In the genomic region with DNA sequence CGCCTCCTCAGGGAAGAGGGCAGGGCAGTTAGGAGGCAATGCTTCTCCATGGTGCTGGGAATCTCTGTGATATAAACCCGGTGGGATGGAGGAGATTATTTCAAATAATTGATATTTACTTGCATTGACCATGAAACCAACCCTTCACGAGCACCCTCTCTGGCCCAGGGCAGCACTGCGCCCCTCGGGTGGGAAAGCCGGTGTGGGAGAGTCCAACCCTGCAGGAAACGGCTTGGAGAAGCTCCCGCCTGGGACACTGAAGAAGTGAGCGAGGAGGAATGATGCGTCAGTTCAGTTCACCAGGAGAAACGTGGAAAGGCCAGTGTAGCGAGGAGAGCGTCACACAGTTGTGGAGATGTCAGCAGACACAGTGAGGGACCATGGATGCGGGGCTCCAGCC, we compare ENCODE assay signal across 23 cellular contexts.
DNase-seq lines count a peak whose midpoint lies in the region; TF ChIP-seq lines count a peak whose summit lies in the region.
"Had no signal": no experiment of that assay in that cellular context is flagged by ENCODE, and none has a peak within 500 bp of the region (broad histone marks: within the 10 kb centered on the region; RNA-seq: fewer than 3 reads in every experiment).

No MANE protein-coding gene starts in this region.

- intact Hi-C loops in Calu3 (cut with micrococcal nuclease; ENCODE audit: unreplicated experiment): no loop called here
- intact Hi-C loops in stomach (cut with DNase I; ENCODE audit: low total_unique reads): no loop called here
- intact Hi-C loops in activated T-helper 2 cell treated with anti-CD3 and anti-CD28 coated beads, Interferon-gamma antibody, Interleukin-2, Interleukin-4, amounts not matched to agents 10 μg/mL and 5 μg/mL and 100 μg/mL, durations not matched to agents 14 hours and 24 hours and 36 hours (cut with micrococcal nuclease): no loop called here

- TF ChIP-seq CTCF in Calu3 (IDR thresholded peaks at IDR 0.05; ENCODE audit: unreplicated experiment) (no peak), chondrocyte (IDR thresholded peaks at IDR 0.05) (no peak), stomach (IDR thresholded peaks at IDR 0.05) (no peak), hepatocyte (IDR thresholded peaks at IDR 0.05; ENCODE audit: poor library complexity) (no peak)

- DNase-seq in Calu3: no peak
- DNase-seq in chondrocyte (ENCODE audit: low spot score): no peak
- DNase-seq in stomach: no peak
- DNase-seq in GF-D8 (lab: John Stamatoyannopoulos, UW): no peak
- no peak for DNase-seq in activated T-helper 2 cell treated with anti-CD3 and anti-CD28 coated beads, Interferon-gamma antibody, Interleukin-2, Interleukin-4, amounts not matched to agents 10 μg/mL and 5 μg/mL and 100 μg/mL, durations not matched to agents 14 hours and 24 hours and 36 hours (ENCODE audit: low spot score)
- DNase-seq in GOT3 (lab: John Stamatoyannopoulos, UW): no peak
- DNase-seq in hepatocyte (ENCODE audit: low spot score): no peak
- DNase-seq: activated CD4-positive, alpha-beta T cell treated with anti-CD3 and anti-CD28 coated beads for 36 hours; activated CD8-positive, alpha-beta memory T cell treated with anti-CD3 and anti-CD28 coated beads, Interleukin-2, amount 50 U/mL, for 4 hours; activated gamma-delta T cell; CD4-positive, alpha-beta T cell; cortex of kidney; DMS79; erythroblast; NCI-H1105 treated with DMSO at 0.1 percent for 48 hours; NCI-H2171; PC-3; stimulated activated CD4-positive, alpha-beta T cell treated with anti-CD3 and anti-CD28 coated beads, Interleukin-4, amount 100 ng/mL, for 4 hours; stimulated activated CD8-positive, alpha-beta memory T cell treated with anti-CD3 and anti-CD28 coated beads, Interleukin-4, amount 100 ng/mL, for 48 hours had no signal

- H3K27me3 Mint-ChIP-seq in Calu3 (ENCODE audit: unreplicated experiment): no peaks in the 10 kb centered on the region
- H3K27me3 Mint-ChIP-seq in chondrocyte (ENCODE audit: low read depth): no peaks in the 10 kb centered on the region
- peaks cover 68% of the 10 kb centered on the region for H3K27me3 Mint-ChIP-seq in activated T-helper 2 cell treated with anti-CD3 and anti-CD28 coated beads, Interferon-gamma antibody, Interleukin-2, Interleukin-4, amounts not matched to agents 10 μg/mL and 5 μg/mL and 100 μg/mL, durations not matched to agents 14 hours and 24 hours and 36 hours (ENCODE audit: low read depth)

- H3K9me3 ChIP-seq in muscle layer of duodenum (ENCODE audit: control insufficient read depth in 1 of 2, low read length in 2 of 2) (no peaks in the 10 kb centered on the region), stomach (no peaks in the 10 kb centered on the region), hepatocyte (ENCODE audit: low read depth) (no peaks in the 10 kb centered on the region)
- H3K9me3 ChIP-seq: neutrophil, tibial nerve had no signal

- no peaks in the 10 kb centered on the region for H3K9me2 ChIP-seq in hepatocyte (replicated peaks; ENCODE audit: insufficient read depth)

- H3K36me3 Mint-ChIP-seq in Calu3 (ENCODE audit: insufficient read depth, unreplicated experiment): no peaks in the 10 kb centered on the region
- H3K36me3 Mint-ChIP-seq in chondrocyte (ENCODE audit: low read depth): peaks cover 34% of the 10 kb centered on the region
- no peaks in the 10 kb centered on the region for H3K36me3 Mint-ChIP-seq in activated T-helper 2 cell treated with anti-CD3 and anti-CD28 coated beads, Interferon-gamma antibody, Interleukin-2, Interleukin-4, amounts not matched to agents 10 μg/mL and 5 μg/mL and 100 μg/mL, durations not matched to agents 14 hours and 24 hours and 36 hours (ENCODE audit: low read depth)
- H3K36me3 Mint-ChIP-seq: memory B cell had no signal

- H3K27ac ChIP-seq in muscle layer of duodenum (ENCODE audit: low read length) (peak overlapping the region; percentile 77), stomach (peak overlapping the region in 4 of 5 donors; percentile 62 to 94 (median 70)), hepatocyte (no peak overlapping the region)
- H3K27ac ChIP-seq: neutrophil had no signal

- H3K4me3 ChIP-seq in muscle layer of duodenum (ENCODE audit: low read depth in 1 of 2, low read length in 2 of 2) (no peak overlapping the region), stomach (no peak overlapping the region), hepatocyte (no peak overlapping the region)
- H3K4me3 ChIP-seq: tibial nerve had no signal

- H2AFZ ChIP-seq in hepatocyte: no peak overlapping the region

- H3K4me1 Mint-ChIP-seq in Calu3 (ENCODE audit: low read depth, unreplicated experiment) (peaks cover 18% of the 10 kb centered on the region), chondrocyte (ENCODE audit: low read depth) (peaks cover 100% of the 10 kb centered on the region)
- H3K4me1 Mint-ChIP-seq in activated T-helper 2 cell treated with anti-CD3 and anti-CD28 coated beads, Interferon-gamma antibody, Interleukin-2, Interleukin-4, amounts not matched to agents 10 μg/mL and 5 μg/mL and 100 μg/mL, durations not matched to agents 14 hours and 24 hours and 36 hours (ENCODE audit: low read depth): peaks cover 8% of the 10 kb centered on the region

- H3K4me3 Mint-ChIP-seq in Calu3 (ENCODE audit: low read depth, unreplicated experiment) (no peak overlapping the region), chondrocyte (ENCODE audit: unreplicated experiment) (no peak overlapping the region)
- H3K4me3 Mint-ChIP-seq in activated T-helper 2 cell treated with anti-CD3 and anti-CD28 coated beads, Interferon-gamma antibody, Interleukin-2, Interleukin-4, amounts not matched to agents 10 μg/mL and 5 μg/mL and 100 μg/mL, durations not matched to agents 14 hours and 24 hours and 36 hours (ENCODE audit: low read depth): no peak overlapping the region
- H3K4me3 Mint-ChIP-seq: activated CD4-positive, alpha-beta T cell treated with anti-CD3 and anti-CD28 coated beads for 36 hours; CD4-positive, alpha-beta T cell; memory B cell had no signal

- no TSS peak for BruUV-seq in Calu3 (replicated peaks; lab: Mats Ljungman, UMichigan)

- TF ChIP-seq POLR2A in stomach (IDR thresholded peaks at IDR 0.05): no peak

- TF ChIP-seq EP300 in stomach (IDR thresholded peaks at IDR 0.05): no peak

- no peak overlapping the region for H3K4me2 ChIP-seq in hepatocyte

- H3K79me2 ChIP-seq in hepatocyte: peaks cover 3% of the 10 kb centered on the region

- peaks cover 20% of the 10 kb centered on the region in 2 donors for H3K4me1 ChIP-seq in muscle layer of duodenum (ENCODE audit: control insufficient read depth in 1 of 2, insufficient read depth in 2 of 2, low read length in 2 of 2)
- H3K4me1 ChIP-seq in stomach: peaks cover 3 to 71% (median 36%) of the 10 kb centered on the region in 4 donors
- peaks cover 15% of the 10 kb centered on the region for H3K4me1 ChIP-seq in hepatocyte (ENCODE audit: insufficient read depth)

- 81 to 89% (median 85%) methylated on average over 14 of the region's 14 CpGs for WGBS in stomach, 5 donors
- WGBS in hepatocyte (ENCODE audit: low lambda C conversion rate, missing lambda C conversion rate): 98% methylated on average over 14 of the region's 14 CpGs

- H3K27me3 ChIP-seq in muscle layer of duodenum (ENCODE audit: low read depth, low read length): no peaks in the 10 kb centered on the region
- H3K27me3 ChIP-seq in stomach: no peaks in the 10 kb centered on the region
- H3K27me3 ChIP-seq in hepatocyte: no peaks in the 10 kb centered on the region
- H3K27me3 ChIP-seq: tibial nerve had no signal

- CTCF ChIA-PET in Calu3 (lab: Charles Lee): no interaction called here

- no peaks in the 10 kb centered on the region for H4K20me1 ChIP-seq in hepatocyte (ENCODE audit: insufficient read depth, poor library complexity, severe bottlenecking)

- H3K9me3 Mint-ChIP-seq in Calu3 (ENCODE audit: low read depth, unreplicated experiment) (no peaks in the 10 kb centered on the region), chondrocyte (ENCODE audit: low read depth) (no peaks in the 10 kb centered on the region)
- no peaks in the 10 kb centered on the region for H3K9me3 Mint-ChIP-seq in activated T-helper 2 cell treated with anti-CD3 and anti-CD28 coated beads, Interferon-gamma antibody, Interleukin-2, Interleukin-4, amounts not matched to agents 10 μg/mL and 5 μg/mL and 100 μg/mL, durations not matched to agents 14 hours and 24 hours and 36 hours
- H3K9me3 Mint-ChIP-seq: CD4-positive, alpha-beta T cell; memory B cell had no signal

- peak overlapping the region; percentile 42 for H3K27ac Mint-ChIP-seq in Calu3 (ENCODE audit: unreplicated experiment)
- H3K27ac Mint-ChIP-seq in chondrocyte (ENCODE audit: unreplicated experiment): peak overlapping the region; percentile 93
- H3K27ac Mint-ChIP-seq in activated T-helper 2 cell treated with anti-CD3 and anti-CD28 coated beads, Interferon-gamma antibody, Interleukin-2, Interleukin-4, amounts not matched to agents 10 μg/mL and 5 μg/mL and 100 μg/mL, durations not matched to agents 14 hours and 24 hours and 36 hours: no peak overlapping the region
- H3K27ac Mint-ChIP-seq: activated CD4-positive, alpha-beta T cell treated with anti-CD3 and anti-CD28 coated beads for 36 hours; CD4-positive, alpha-beta T cell; memory B cell had no signal

- H3K36me3 ChIP-seq in muscle layer of duodenum (ENCODE audit: control insufficient read depth in 1 of 2, insufficient read depth in 2 of 2, low read length in 2 of 2) (peaks cover 0 to 5% of the 10 kb centered on the region in 2 donors), stomach (no peaks in the 10 kb centered on the region), hepatocyte (replicated peaks; ENCODE audit: insufficient read depth, low read depth) (no peaks in the 10 kb centered on the region)
- H3K36me3 ChIP-seq: neutrophil, tibial nerve had no signal
